11 cellular contexts compared by ENCODE assay signal in genomic region chr20:34525342-34525708, GRCh38. TPM values are rescaled to one million over a fixed set of nuclear protein-coding genes. Genes with fewer than 3 reads are reported as not detected.
DNase-seq lines count a peak whose midpoint lies in the region; ATAC-seq and TF ChIP-seq lines count a peak whose summit lies in the region.
"Had no signal": no experiment of that assay in that cellular context is flagged by ENCODE, and none has a peak within 500 bp of the region (broad histone marks: within the 10 kb centered on the region; RNA-seq: fewer than 3 reads in every experiment).

No MANE protein-coding gene starts in this region.

- peaks cover 8 to 66% (median 43%) of the 10 kb centered on the region in 3 experiments; a peak in 6 of 7 replicates for H3K36me3 Mint-ChIP-seq in H9 (ENCODE audit: insufficient read depth in 1 of 3, low read depth in 3 of 3)

- no peak overlapping the region for H3K4me2 ChIP-seq in H9 (ENCODE audit: insufficient read depth, insufficient read length, low read length)

- DNase-seq in H9 (no peak), astrocyte of the spinal cord (ENCODE audit: low read depth, low spot score) (peak; percentile 5), spleen (no peak), SIG-M5 (lab: John Stamatoyannopoulos, UW) (no peak), glomerular visceral epithelial cell (ENCODE audit: extremely low spot score) (no peak)
- no peak for DNase-seq in effector memory CD4-positive, alpha-beta T cell
- DNase-seq: CD4-positive, alpha-beta memory T cell; naive thymus-derived CD8-positive, alpha-beta T cell; NCI-H2227 treated with DMSO at 0.1 percent for 48 hours had no signal

- H3K23me2 ChIP-seq in H9 (ENCODE audit: insufficient read length, low read depth, low read length, poor library complexity, severe bottlenecking), result no peaks in the 10 kb centered on the region

- no peaks in the 10 kb centered on the region for H4K20me1 ChIP-seq in H9 (ENCODE audit: control insufficient read depth, insufficient read depth, insufficient read length)

- no peak overlapping the region for H4K91ac ChIP-seq in H9 (ENCODE audit: insufficient read length, low read depth, low read length)

- TF ChIP-seq CTCF in H9 (conservative IDR thresholded peaks at IDR 0.05), result no peak
- no peak for TF ChIP-seq CTCF in astrocyte of the spinal cord (IDR thresholded peaks at IDR 0.05; ENCODE audit: low read depth, low read length)
- no peak for TF ChIP-seq CTCF in liver (IDR thresholded peaks at IDR 0.05; ENCODE audit: low read depth, low read length, missing input control)
- no peak for TF ChIP-seq CTCF in spleen (IDR thresholded peaks at IDR 0.05 in 8 of 11, conservative IDR thresholded peaks at IDR 0.05 in 3 of 11)

- H3K36me3 ChIP-seq in liver (ENCODE audit: control insufficient read depth in 4 of 4, insufficient read depth in 3 of 4, low read depth in 1 of 4, low read length in 3 of 4) (peaks cover 4 to 32% (median 21%) of the 10 kb centered on the region in 4 donors), spleen (peaks cover 0 to 95% (median 43%) of the 10 kb centered on the region in 6 donors)
- peaks cover 38% of the 10 kb centered on the region for H3K36me3 ChIP-seq in effector memory CD4-positive, alpha-beta T cell (ENCODE audit: control insufficient read depth, insufficient read depth, low read length)

- in situ Hi-C loops in astrocyte of the spinal cord (cut with HindIII; ENCODE audit: low sequenced_read_pairs), result no loop called here

- H3K9ac ChIP-seq in H9 (ENCODE audit: extremely low read depth, insufficient read length, low read length) (no peak overlapping the region), liver (ENCODE audit: low read depth in 1 of 2, low read length in 2 of 2) (no peak overlapping the region)

- peak overlapping the region in 2 of 3 experiments; percentile 23 to 47; a peak in 4 of 7 replicates for H3K27ac Mint-ChIP-seq in H9

- no peaks in the 10 kb centered on the region for H3K9me3 ChIP-seq in H9 (ENCODE audit: control insufficient read depth, low read depth, low read length)
- H3K9me3 ChIP-seq in liver (ENCODE audit: control insufficient read depth in 4 of 4, low read length in 3 of 4), result no peaks in the 10 kb centered on the region
- no peaks in the 10 kb centered on the region for H3K9me3 ChIP-seq in spleen
- no peaks in the 10 kb centered on the region for H3K9me3 ChIP-seq in effector memory CD4-positive, alpha-beta T cell (ENCODE audit: control insufficient read depth, low read length)

- H3K14ac ChIP-seq in H9 (ENCODE audit: insufficient read depth, low read length), result no peak overlapping the region

- no peak for TF ChIP-seq RAD21 in liver (IDR thresholded peaks at IDR 0.05)

- H3K23ac ChIP-seq in H9 (ENCODE audit: insufficient read length, low read depth, low read length), result no peak overlapping the region

- no peak overlapping the region for H2AK5ac ChIP-seq in H9 (ENCODE audit: insufficient read length, low read length)

- no peak overlapping the region for H4K8ac ChIP-seq in H9 (replicated peaks; ENCODE audit: insufficient read length, low read depth, low read length)

- H3K27me3 Mint-ChIP-seq in H9 (ENCODE audit: low read depth), result no peaks in the 10 kb centered on the region
- H3K27me3 Mint-ChIP-seq: CD4-positive, alpha-beta memory T cell; naive thymus-derived CD8-positive, alpha-beta T cell had no signal

- no peak overlapping the region for H4K5ac ChIP-seq in H9 (ENCODE audit: insufficient read length, low read depth, low read length)

- TF ChIP-seq POLR2A in spleen (IDR thresholded peaks at IDR 0.05), result no peak

- no peak overlapping the region for H3K27ac ChIP-seq in H9 (ENCODE audit: insufficient read length, low read depth, low read length)
- H3K27ac ChIP-seq in liver (ENCODE audit: low read depth in 1 of 2, low read length in 2 of 2), result peak overlapping the region; percentile 60
- H3K27ac ChIP-seq in spleen, result peak overlapping the region in 5 of 8 donors; percentile 7 to 66 (median 30)
- no peak overlapping the region for H3K27ac ChIP-seq in effector memory CD4-positive, alpha-beta T cell (ENCODE audit: insufficient read depth, low read length, poor library complexity, severe bottlenecking)

- no peak overlapping the region for H3K4me3 ChIP-seq in astrocyte of the spinal cord (ENCODE audit: low read depth, low read length)
- H3K4me3 ChIP-seq in liver (ENCODE audit: low read depth in 1 of 3, low read length in 3 of 3), result no peak overlapping the region
- H3K4me3 ChIP-seq in spleen, result no peak overlapping the region
- no peak overlapping the region for H3K4me3 ChIP-seq in effector memory CD4-positive, alpha-beta T cell (ENCODE audit: insufficient read depth, low read depth, low read length, poor library complexity, severe bottlenecking)

- no peak overlapping the region for H3K18ac ChIP-seq in H9 (ENCODE audit: insufficient read length, low read depth, low read length)

- H2BK120ac ChIP-seq in H9 (ENCODE audit: low read depth, low read length, poor library complexity, severe bottlenecking), result no peak overlapping the region

- WGBS in H9 (ENCODE audit: extremely low coverage, insufficient read length, low lambda C conversion rate), result no CpG with 5 or more reads among the region's 7 CpGs
- 92% methylated on average over 7 of the region's 7 CpGs for whole genome bisulfite sequencing in liver
- WGBS in spleen, 5 donors, result 87 to 96% (median 93%) methylated on average over 7 of the region's 7 CpGs

- no peak overlapping the region for H3K4ac ChIP-seq in H9 (ENCODE audit: low read depth, low read length)

- H2AFZ ChIP-seq in H9 (ENCODE audit: low read length), result no peak overlapping the region

- no peak overlapping the region for H2BK15ac ChIP-seq in H9 (ENCODE audit: low read depth, low read length)

- H3K79me1 ChIP-seq in H9 (ENCODE audit: insufficient read depth, low read depth, low read length, poor library complexity, severe bottlenecking), result no peaks in the 10 kb centered on the region

- H3K27me3 ChIP-seq in H9 (ENCODE audit: insufficient read depth, low read length) (no peaks in the 10 kb centered on the region), liver (ENCODE audit: control insufficient read depth in 4 of 4, insufficient read depth in 4 of 4, low read length in 3 of 4) (no peaks in the 10 kb centered on the region), spleen (replicated peaks in 1 of 7) (no peaks in the 10 kb centered on the region)
- no peaks in the 10 kb centered on the region for H3K27me3 ChIP-seq in effector memory CD4-positive, alpha-beta T cell (replicated peaks; ENCODE audit: control insufficient read depth, insufficient read depth, low read length, poor library complexity, severe bottlenecking)

- no peaks in the 10 kb centered on the region for H3K9me3 Mint-ChIP-seq in H9
- H3K9me3 Mint-ChIP-seq: CD4-positive, alpha-beta memory T cell; naive thymus-derived CD8-positive, alpha-beta T cell had no signal

- ATAC-seq in GM18520 (IDR thresholded peaks at IDR 0.05; ENCODE audit: unreplicated experiment), result no peak
- ATAC-seq: naive thymus-derived CD8-positive, alpha-beta T cell had no signal

- peaks cover 9 to 15% of the 10 kb centered on the region in 2 experiments for H3K4me1 Mint-ChIP-seq in H9

- no peak overlapping the region for H2BK12ac ChIP-seq in H9 (ENCODE audit: insufficient read length, low read depth, low read length)

- H3T11ph ChIP-seq in H9 (ENCODE audit: low read length), result no peak overlapping the region

- H2BK20ac ChIP-seq in H9 (ENCODE audit: low read depth, low read length, poor library complexity, severe bottlenecking), result no peak overlapping the region

- H2BK5ac ChIP-seq in H9 (ENCODE audit: insufficient read length, low read length), result no peak overlapping the region

- intact Hi-C loops in spleen (cut with DNase I; ENCODE audit: low total_unique reads), result no loop called here

- peaks cover 6% of the 10 kb centered on the region; the same call in 1 of the 2 replicates for H3K79me2 ChIP-seq in H9 (ENCODE audit: insufficient read depth, low read length)

- no peak overlapping the region for H3K56ac ChIP-seq in H9 (ENCODE audit: insufficient read length, low read depth, low read length)

- no peaks in the 10 kb centered on the region for H3K4me1 ChIP-seq in H9 (ENCODE audit: insufficient read depth, low read length)
- H3K4me1 ChIP-seq in liver (ENCODE audit: control insufficient read depth in 4 of 4, insufficient read depth in 4 of 4, low read length in 3 of 4), result peaks cover 0 to 6% (median 2%) of the 10 kb centered on the region in 4 donors
- H3K4me1 ChIP-seq in spleen, result peaks cover 11 to 64% (median 39%) of the 10 kb centered on the region in 6 donors
- no peaks in the 10 kb centered on the region for H3K4me1 ChIP-seq in effector memory CD4-positive, alpha-beta T cell (ENCODE audit: control insufficient read depth, insufficient read depth, low read length, poor library complexity, severe bottlenecking)

- no peak overlapping the region for H3K4me3 Mint-ChIP-seq in H9
- H3K4me3 Mint-ChIP-seq: CD4-positive, alpha-beta memory T cell; naive thymus-derived CD8-positive, alpha-beta T cell had no signal

TF ChIP-seq in liver, 16 proteins besides CTCF, POLR2A, EP300 and RAD21 (continues in another document):
- TF ChIP-seq ATF3 (IDR thresholded peaks at IDR 0.05) (no peak), HNF4G (IDR thresholded peaks at IDR 0.05) (no peak), SP1 (IDR thresholded peaks at IDR 0.05) (no peak), EGR1 (IDR thresholded peaks at IDR 0.05; ENCODE audit: low read depth in 2 of 2) (no peak), MAX (IDR thresholded peaks at IDR 0.05) (no peak)

RNA-seq across cellular contexts. Expression of gene DYNLRB1, which starts 9.1 kb away (rescaled TPM):
- 200 and 209 TPM in 2 replicates for total RNA-seq in H9 (2021)
- 10 to 100 TPM; 15.8 to 31.7 TPM for total RNA-seq in liver
- polyA plus RNA-seq in liver, result 10 to 100 TPM; 57.8 to 66.9 TPM
- 100 to 1,000 TPM in 3 of 7 donors, 10 to 100 TPM in 4; 72.0 to 209 (median 91.9) TPM for total RNA-seq in spleen
- polyA plus RNA-seq in spleen, result 100 to 1,000 TPM; 151 to 190 (median 166) TPM

RNA-seq across cellular contexts. Expression of gene MAP1LC3A, which starts 33.2 kb away (rescaled TPM):
- 24.3 and 25.9 TPM in 2 replicates for total RNA-seq in H9 (2021)
- 1 to 10 TPM; 4.9 to 6.3 TPM for total RNA-seq in liver
- polyA plus RNA-seq in liver, result 10 to 100 TPM; 19.1 to 38.8 TPM
- total RNA-seq in spleen, result 10 to 100 TPM; 13.0 to 34.0 (median 26.0) TPM
- polyA plus RNA-seq in spleen, result 10 to 100 TPM; 47.3 to 56.7 (median 54.2) TPM

Comparison
In these comparisons a context has a peak if more than half of its experiments do, and no peak if none do; other contexts are left out.
1. H3K27ac ChIP-seq: peak in liver (2 of 2) and spleen (5 of 8); none in H9 (single experiment) and effector memory CD4-positive, alpha-beta T cell (single experiment).